Comparison of ENCODE assay signal across 23 cellular contexts in genomic region chr14:77752799-77753516, GRCh38. TPM values are rescaled to one million over a fixed set of nuclear protein-coding genes. Genes with fewer than 3 reads are reported as not detected.
DNase-seq lines count a peak whose midpoint lies in the region; ATAC-seq, FAIRE-seq and TF ChIP-seq lines count a peak whose summit lies in the region.
"Had no signal": no experiment of that assay in that cellular context is flagged by ENCODE, and none has a peak within 500 bp of the region (broad histone marks: within the 10 kb centered on the region; RNA-seq: fewer than 3 reads in every experiment).

No MANE protein-coding gene starts in this region.

- TF ChIP-seq CTCF in choroid plexus epithelial cell (conservative IDR thresholded peaks at IDR 0.05; ENCODE audit: low read depth, low read length) = no peak

- H3K4me1 Mint-ChIP-seq in CD8-positive, alpha-beta memory T cell = peaks cover 38 to 72% (median 50%) of the 10 kb centered on the region in 3 donors
- H3K4me1 Mint-ChIP-seq in naive thymus-derived CD8-positive, alpha-beta T cell = peaks cover 14 to 48% (median 44%) of the 10 kb centered on the region in 4 donors

- no peak for ATAC-seq in GM18502 (IDR thresholded peaks at IDR 0.05; ENCODE audit: poor library complexity, unreplicated experiment)
- no peak for ATAC-seq in naive thymus-derived CD8-positive, alpha-beta T cell
- ATAC-seq: psoas muscle had no signal

- H3K36me3 Mint-ChIP-seq in CD8-positive, alpha-beta memory T cell = peaks cover 9 to 79% (median 18%) of the 10 kb centered on the region in 3 donors
- H3K36me3 Mint-ChIP-seq in naive thymus-derived CD8-positive, alpha-beta T cell = peaks cover 6 to 82% (median 24%) of the 10 kb centered on the region in 3 donors

- H3K27ac Mint-ChIP-seq in CD8-positive, alpha-beta memory T cell = peak overlapping the region in 5 of 8 donors; percentile 2 to 75 (median 29)
- H3K27ac Mint-ChIP-seq in naive thymus-derived CD8-positive, alpha-beta T cell = peak overlapping the region in 3 of 10 donors; percentile 24 to 50 (median 41)

- H3K4me3 ChIP-seq in CD8-positive, alpha-beta memory T cell (ENCODE audit: low read length) = no peak overlapping the region
- no peak overlapping the region for H3K4me3 ChIP-seq in choroid plexus epithelial cell (ENCODE audit: low read depth, low read length)
- H3K4me3 ChIP-seq: GM23248, psoas muscle had no signal

- CTCF ChIA-PET in CD8-positive, alpha-beta memory T cell (lab: Charles Lee) = interaction anchor here (1.4 kb wide), 1 partner anchor 12 kb away, joined by 3 read pairs; no protein-coding TSS in a partner anchor

- POLR2A ChIA-PET in CD8-positive, alpha-beta memory T cell (lab: Charles Lee) = no interaction called here
- POLR2A ChIA-PET in naive thymus-derived CD8-positive, alpha-beta T cell (lab: Charles Lee) = interaction anchor here (0.9 kb wide), 1 partner anchor 8 kb away, joined by 5 read pairs; the partner anchor contains the start of gene SNW1

- no peaks in the 10 kb centered on the region for H3K27me3 Mint-ChIP-seq in CD8-positive, alpha-beta memory T cell
- H3K27me3 Mint-ChIP-seq in naive thymus-derived CD8-positive, alpha-beta T cell = no peaks in the 10 kb centered on the region

- peaks cover 27% of the 10 kb centered on the region for H3K36me3 ChIP-seq in CD8-positive, alpha-beta memory T cell (ENCODE audit: insufficient read depth, low read length)

- no peaks in the 10 kb centered on the region for H3K27me3 ChIP-seq in CD8-positive, alpha-beta memory T cell (ENCODE audit: insufficient read depth, low read length, poor library complexity, severe bottlenecking)

- no peaks in the 10 kb centered on the region for H3K9me3 ChIP-seq in CD8-positive, alpha-beta memory T cell (ENCODE audit: low read length)
- H3K9me3 ChIP-seq: Caco-2, psoas muscle had no signal

- FAIRE-seq in GM19239 (lab: Jason Lieb, UNC) = peak; percentile 31
- FAIRE-seq: RCC 7860, small intestine had no signal

- H3K27ac ChIP-seq in CD8-positive, alpha-beta memory T cell (ENCODE audit: low read depth, low read length) = no peak overlapping the region
- H3K27ac ChIP-seq: GM23248, psoas muscle had no signal

- peaks cover 13% of the 10 kb centered on the region for H3K4me1 ChIP-seq in CD8-positive, alpha-beta memory T cell (ENCODE audit: insufficient read depth, low read length)
- H3K4me1 ChIP-seq: Caco-2 had no signal

- no peaks in the 10 kb centered on the region for H3K9me3 Mint-ChIP-seq in CD8-positive, alpha-beta memory T cell
- H3K9me3 Mint-ChIP-seq in naive thymus-derived CD8-positive, alpha-beta T cell = no peaks in the 10 kb centered on the region
- H3K9me3 Mint-ChIP-seq: neural crest cell had no signal

- DNase-seq in CD8-positive, alpha-beta memory T cell = no peak
- no peak for DNase-seq in GM19239 (ENCODE audit: insufficient read length, low spot score)
- DNase-seq in choroid plexus epithelial cell (ENCODE audit: low read depth) = peak; percentile 23
- no peak for DNase-seq in SIG-M5 (lab: John Stamatoyannopoulos, UW)
- DNase-seq in naive thymus-derived CD8-positive, alpha-beta T cell = no peak
- DNase-seq: activated CD4-positive, CD25-positive, alpha-beta regulatory T cell; activated effector memory CD4-positive, alpha-beta T cell treated with Interleukin-2 at 50 U/mL for 16 hours; AML-193; amniotic stem cell; Caco-2; caudate nucleus; EL; GM23248; KBM-7; NCI-H187; psoas muscle; small intestine; stimulated activated CD4-positive, alpha-beta T cell treated with anti-CD3 and anti-CD28 coated beads, Interleukin-2, amount 100 ng/mL, for 48 hours; substantia nigra; T1000 had no signal

- peak overlapping the region in 2 of 7 donors; percentile 2 to 6 for H3K4me3 Mint-ChIP-seq in CD8-positive, alpha-beta memory T cell
- H3K4me3 Mint-ChIP-seq in naive thymus-derived CD8-positive, alpha-beta T cell = peak overlapping the region in 4 of 10 donors; percentile 2 to 39 (median 30)
- H3K4me3 Mint-ChIP-seq: neural crest cell had no signal

RNA-seq across cellular contexts. Expression of gene SNW1, which starts 8.0 kb away (rescaled TPM):
- 100 to 1,000 TPM; 121 TPM for total RNA-seq in CD8-positive, alpha-beta memory T cell
- polyA plus RNA-seq in CD8-positive, alpha-beta memory T cell = 78.0 TPM
- total RNA-seq in naive thymus-derived CD8-positive, alpha-beta T cell = 100 to 1,000 TPM in 1 of 2 experiments, 10 to 100 TPM in 1; 96.6 to 108 TPM
- polyA plus RNA-seq in naive thymus-derived CD8-positive, alpha-beta T cell = 10 to 100 TPM; 60.4 to 69.5 (median 61.9) TPM

RNA-seq across cellular contexts. Expression of gene SLIRP, which starts 45.1 kb away (rescaled TPM):
- total RNA-seq in CD8-positive, alpha-beta memory T cell = 100 to 1,000 TPM; 162 to 166 TPM
- polyA plus RNA-seq in CD8-positive, alpha-beta memory T cell = 218 TPM
- total RNA-seq in naive thymus-derived CD8-positive, alpha-beta T cell = 10 to 100 TPM; 44.8 to 55.0 TPM
- 100 to 1,000 TPM; 235 to 244 (median 240) TPM for polyA plus RNA-seq in naive thymus-derived CD8-positive, alpha-beta T cell

RNA-seq across cellular contexts. Expression of gene ALKBH1, which starts 45.1 kb away (rescaled TPM):
- total RNA-seq in CD8-positive, alpha-beta memory T cell = 10 to 100 TPM; 18.6 to 19.4 TPM
- polyA plus RNA-seq in CD8-positive, alpha-beta memory T cell = 8.8 TPM
- 10 to 100 TPM; 19.0 to 20.8 TPM for total RNA-seq in naive thymus-derived CD8-positive, alpha-beta T cell
- polyA plus RNA-seq in naive thymus-derived CD8-positive, alpha-beta T cell = 1 to 10 TPM; 3.9 to 7.0 (median 4.4) TPM

RNA-seq across cellular contexts. Expression of gene ADCK1, which starts 47.0 kb away (rescaled TPM):
- 1 to 10 TPM; 5.9 to 7.5 TPM for total RNA-seq in CD8-positive, alpha-beta memory T cell
- 4.2 TPM for polyA plus RNA-seq in CD8-positive, alpha-beta memory T cell
- total RNA-seq in naive thymus-derived CD8-positive, alpha-beta T cell = 1 to 10 TPM; 7.0 to 7.3 TPM
- polyA plus RNA-seq in naive thymus-derived CD8-positive, alpha-beta T cell = 1 to 10 TPM; 5.2 to 7.0 (median 6.8) TPM
